In the genomic region with DNA sequence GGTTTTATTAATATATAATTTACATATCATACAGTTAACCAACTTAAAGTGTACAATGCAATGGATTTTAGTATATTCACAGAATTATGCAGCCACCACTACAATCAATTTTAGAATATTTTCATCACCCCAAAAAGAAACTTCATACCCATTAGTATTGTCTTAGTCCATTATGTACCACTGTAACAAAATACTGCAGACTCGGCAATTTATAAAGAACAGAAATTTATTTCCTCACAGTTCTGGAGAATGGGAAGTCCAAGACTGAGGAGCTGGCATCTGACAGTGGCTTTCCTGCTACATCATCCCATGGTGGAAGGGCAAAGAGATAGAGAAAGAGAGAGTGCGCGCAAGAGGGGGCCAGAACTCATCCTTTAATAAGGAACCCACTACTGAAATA, we compare ENCODE assay signal across 3 cellular contexts.
TF ChIP-seq lines count a peak whose summit lies in the region.

No MANE protein-coding gene starts in this region.

TF ChIP-seq in HepG2, 621 proteins besides CTCF, POLR2A, EP300 and RAD21:
- TF ChIP-seq MAFF (IDR thresholded peaks at IDR 0.05; ENCODE audit: low read depth, low read length) (peak; percentile 88), HES4 (CRISPR knock-in tag; IDR thresholded peaks at IDR 0.05; ENCODE audit: borderline replicate concordance) (no peak), MAFK (conservative IDR thresholded peaks at IDR 0.05 in 1 of 2, IDR thresholded peaks at IDR 0.05 in 1 of 2; ENCODE audit: low read length in 2 of 2) (peak; percentile 84 to 93)

TF ChIP-seq in IMR-90, 13 proteins besides CTCF, POLR2A, EP300 and RAD21:
- TF ChIP-seq NFE2L2 (IDR thresholded peaks at IDR 0.05; ENCODE audit: low read depth, low read length) (no peak), MXI1 (IDR thresholded peaks at IDR 0.05; ENCODE audit: borderline replicate concordance, low read depth, low read length) (no peak), RCOR1 (IDR thresholded peaks at IDR 0.05; ENCODE audit: insufficient replicate concordance, low read length) (no peak), ELK1 (IDR thresholded peaks at IDR 0.05; ENCODE audit: borderline replicate concordance, low read depth, low read length) (no peak), CEBPB (IDR thresholded peaks at IDR 0.05; ENCODE audit: low read depth, low read length) (no peak), MAFK (IDR thresholded peaks at IDR 0.05; ENCODE audit: low read depth, low read length) (peak; percentile 98)
TF ChIP-seq in IMR-90: peak in this region for 1.

TF ChIP-seq in H1, 55 proteins besides CTCF, POLR2A, EP300 and RAD21:
- TF ChIP-seq HDAC6 (IDR thresholded peaks at IDR 0.05; ENCODE audit: low read depth, low read length), result no peak
- TF ChIP-seq, protein P1, sequence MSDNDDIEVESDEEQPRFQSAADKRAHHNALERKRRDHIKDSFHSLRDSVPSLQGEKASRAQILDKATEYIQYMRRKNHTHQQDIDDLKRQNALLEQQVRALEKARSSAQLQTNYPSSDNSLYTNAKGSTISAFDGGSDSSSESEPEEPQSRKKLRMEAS (IDR thresholded peaks at IDR 0.05), result no peak
- no peak for TF ChIP-seq RNF2 (IDR thresholded peaks at IDR 0.05; ENCODE audit: borderline replicate concordance, low read depth, low read length, missing control alignments, poor library complexity, severe bottlenecking)
- no peak for TF ChIP-seq RXRA (IDR thresholded peaks at IDR 0.05; ENCODE audit: insufficient read depth, low read depth, low read length)
- peak; percentile 71 for TF ChIP-seq MAFK (IDR thresholded peaks at IDR 0.05; ENCODE audit: low read depth, low read length)
- TF ChIP-seq POU5F1 (IDR thresholded peaks at IDR 0.05; ENCODE audit: low read depth, low read length), result no peak
